ENCODE assay signal across 1 cellular context in the genomic region with DNA sequence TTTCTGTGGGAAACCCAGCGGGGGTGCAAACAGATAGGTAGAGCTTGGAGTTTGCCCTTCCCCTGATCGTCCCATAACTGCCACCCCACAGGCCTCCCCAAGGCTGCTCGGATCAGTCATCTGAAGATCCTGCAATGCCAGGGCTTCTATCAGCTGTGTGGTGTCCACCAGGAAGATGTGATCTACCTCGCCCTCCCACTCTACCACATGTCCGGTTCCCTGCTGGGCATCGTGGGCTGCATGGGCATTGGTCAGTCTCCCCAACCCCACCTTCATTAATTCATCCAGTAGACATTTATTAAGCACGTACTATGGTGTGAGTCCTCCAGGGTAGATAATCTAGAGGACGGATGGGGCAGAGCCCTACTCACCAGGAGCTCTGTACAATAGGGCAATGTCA.
TF ChIP-seq lines count a peak whose summit lies in the region.

No MANE protein-coding gene starts in this region.

TF ChIP-seq in HCT116, 20 proteins besides CTCF, POLR2A, EP300 and RAD21:
- TF ChIP-seq ELF1 (IDR thresholded peaks at IDR 0.05; ENCODE audit: borderline replicate concordance, low read depth) = no peak
- TF ChIP-seq EGR1 (IDR thresholded peaks at IDR 0.05; ENCODE audit: low read depth) = no peak
- TF ChIP-seq TCF7L2 (IDR thresholded peaks at IDR 0.05; ENCODE audit: borderline replicate concordance, extremely low read depth, insufficient read depth, insufficient read length) = no peak
- no peak for TF ChIP-seq ZFX (IDR thresholded peaks at IDR 0.05)
- TF ChIP-seq EZH2 (IDR thresholded peaks at IDR 0.05) = no peak
- no peak for TF ChIP-seq SIN3A (IDR thresholded peaks at IDR 0.05; ENCODE audit: low read depth)
- TF ChIP-seq, protein P1, sequence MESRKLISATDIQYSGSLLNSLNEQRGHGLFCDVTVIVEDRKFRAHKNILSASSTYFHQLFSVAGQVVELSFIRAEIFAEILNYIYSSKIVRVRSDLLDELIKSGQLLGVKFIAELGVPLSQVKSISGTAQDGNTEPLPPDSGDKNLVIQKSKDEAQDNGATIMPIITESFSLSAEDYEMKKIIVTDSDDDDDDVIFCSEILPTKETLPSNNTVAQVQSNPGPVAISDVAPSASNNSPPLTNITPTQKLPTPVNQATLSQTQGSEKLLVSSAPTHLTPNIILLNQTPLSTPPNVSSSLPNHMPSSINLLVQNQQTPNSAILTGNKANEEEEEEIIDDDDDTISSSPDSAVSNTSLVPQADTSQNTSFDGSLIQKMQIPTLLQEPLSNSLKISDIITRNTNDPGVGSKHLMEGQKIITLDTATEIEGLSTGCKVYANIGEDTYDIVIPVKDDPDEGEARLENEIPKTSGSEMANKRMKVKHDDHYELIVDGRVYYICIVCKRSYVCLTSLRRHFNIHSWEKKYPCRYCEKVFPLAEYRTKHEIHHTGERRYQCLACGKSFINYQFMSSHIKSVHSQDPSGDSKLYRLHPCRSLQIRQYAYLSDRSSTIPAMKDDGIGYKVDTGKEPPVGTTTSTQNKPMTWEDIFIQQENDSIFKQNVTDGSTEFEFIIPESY (IDR thresholded peaks at IDR 0.05; ENCODE audit: extremely low read depth, insufficient replicate concordance, low read length) = no peak
- TF ChIP-seq CEBPB (IDR thresholded peaks at IDR 0.05; ENCODE audit: low read depth) = no peak
